In genomic region chr6:33250731-33251130, GRCh38 we compare ENCODE assay signal across 1 cellular context.
TF ChIP-seq lines count a peak whose summit lies in the region.

No MANE protein-coding gene starts in this region.

TF ChIP-seq in HepG2, 621 proteins besides CTCF, POLR2A, EP300 and RAD21:
- TF ChIP-seq SRF (IDR thresholded peaks at IDR 0.05; ENCODE audit: low read depth, low read length) (no peak), ZBTB46 (CRISPR knock-in tag; IDR thresholded peaks at IDR 0.05; ENCODE audit: borderline replicate concordance) (no peak), ZNF350 (CRISPR knock-in tag; IDR thresholded peaks at IDR 0.05; ENCODE audit: borderline replicate concordance, low read depth) (no peak), HMGA1 (CRISPR knock-in tag; conservative IDR thresholded peaks at IDR 0.05) (no peak), SPEN (CRISPR knock-in tag; IDR thresholded peaks at IDR 0.05; ENCODE audit: low read depth) (no peak), RCOR2 (CRISPR knock-in tag; IDR thresholded peaks at IDR 0.05) (no peak), FOXA1 (IDR thresholded peaks at IDR 0.05) (no peak), FOXA1 (CRISPR knock-in tag; IDR thresholded peaks at IDR 0.05) (no peak), ZBTB40 (IDR thresholded peaks at IDR 0.05) (no peak), ZBTB40 (CRISPR knock-in tag; IDR thresholded peaks at IDR 0.05) (no peak), ARID5B (CRISPR knock-in tag; IDR thresholded peaks at IDR 0.05) (no peak)
